In genomic region chr7:151954866-151955820, GRCh38 we compare ENCODE assay signal across 16 cellular contexts. TPM values are rescaled to one million over a fixed set of nuclear protein-coding genes. Genes with fewer than 3 reads are reported as not detected.
DNase-seq lines count a peak whose midpoint lies in the region; ATAC-seq and TF ChIP-seq lines count a peak whose summit lies in the region.
"Had no signal": no experiment of that assay in that cellular context is flagged by ENCODE, and none has a peak within 500 bp of the region (broad histone marks: within the 10 kb centered on the region; RNA-seq: fewer than 3 reads in every experiment).

No MANE protein-coding gene starts in this region.

- H2BK120ac ChIP-seq in trophoblast cell (ENCODE audit: insufficient read depth, low read length, poor library complexity): no peak overlapping the region

- intact Hi-C loops in esophagus muscularis mucosa (cut with DNase I) (no loop called here), left lung (cut with DNase I) (no loop called here)

- H3K18ac ChIP-seq in trophoblast cell (ENCODE audit: low read length): no peak overlapping the region

- H3K9me3 Mint-ChIP-seq in type B pancreatic cell: no peaks in the 10 kb centered on the region
- H3K9me3 Mint-ChIP-seq: activated T-helper 2 cell treated with anti-CD3 and anti-CD28 coated beads, Interferon-gamma antibody, Interleukin-2, Interleukin-4, amounts not matched to agents 10 μg/mL and 5 μg/mL and 100 μg/mL, durations not matched to agents 14 hours and 24 hours and 36 hours had no signal

- peaks cover 6% of the 10 kb centered on the region for H3K4me1 Mint-ChIP-seq in type B pancreatic cell (ENCODE audit: unreplicated experiment)

- H3K79me1 ChIP-seq in trophoblast cell (ENCODE audit: low read length): no peaks in the 10 kb centered on the region

- WGBS in esophagus muscularis mucosa: 72% methylated on average over 20 of the region's 20 CpGs
- 100% methylated on average over 2 of the region's 20 CpGs for WGBS in trophoblast cell (ENCODE audit: extremely low coverage, insufficient coverage, insufficient read length)

- H3K36me3 ChIP-seq in BE2C (no peaks in the 10 kb centered on the region), esophagus muscularis mucosa (no peaks in the 10 kb centered on the region), left lung (no peaks in the 10 kb centered on the region), Peyer's patch (no peaks in the 10 kb centered on the region), trophoblast cell (ENCODE audit: control insufficient read depth in 1 of 2, insufficient read depth in 2 of 2, low read length in 2 of 2) (no peaks in the 10 kb centered on the region)

- H3K27ac ChIP-seq in esophagus muscularis mucosa (replicated peaks in 1 of 4): peak overlapping the region in 2 of 4 donors; percentile 42 to 44
- H3K27ac ChIP-seq in left lung: peak overlapping the region; percentile 23 to 26
- no peak overlapping the region for H3K27ac ChIP-seq in Peyer's patch
- H3K27ac ChIP-seq in trophoblast cell (ENCODE audit: low read depth, low read length): no peak overlapping the region
- H3K27ac ChIP-seq: KMS-11 had no signal

- H3K27me3 ChIP-seq in BE2C (no peaks in the 10 kb centered on the region), esophagus muscularis mucosa (peaks cover 0 to 15% (median 0%) of the 10 kb centered on the region in 4 donors), left lung (no peaks in the 10 kb centered on the region), Peyer's patch (no peaks in the 10 kb centered on the region), trophoblast cell (ENCODE audit: insufficient read depth, low read length) (no peaks in the 10 kb centered on the region)

- no peak overlapping the region for H4K91ac ChIP-seq in trophoblast cell (ENCODE audit: low read depth, low read length)

- no peaks in the 10 kb centered on the region for H3K36me3 Mint-ChIP-seq in type B pancreatic cell

- H3K27ac Mint-ChIP-seq in type B pancreatic cell: no peak overlapping the region
- H3K27ac Mint-ChIP-seq: activated T-helper 2 cell treated with anti-CD3 and anti-CD28 coated beads, Interferon-gamma antibody, Interleukin-2, Interleukin-4, amounts not matched to agents 10 μg/mL and 5 μg/mL and 100 μg/mL, durations not matched to agents 14 hours and 24 hours and 36 hours; dendritic cell treated with granulocyte-macrophage colony-stimulating factor and Interleukin-4, amounts not matched to agents 40 ng/mL and 50 ng/mL, for 4 days had no signal

- no peak overlapping the region for H3K23ac ChIP-seq in trophoblast cell (ENCODE audit: low read length)

- H3K4me1 ChIP-seq in BE2C (no peaks in the 10 kb centered on the region), esophagus muscularis mucosa (no peaks in the 10 kb centered on the region), left lung (no peaks in the 10 kb centered on the region), Peyer's patch (no peaks in the 10 kb centered on the region), trophoblast cell (ENCODE audit: control insufficient read depth in 1 of 2, insufficient read depth in 2 of 2, low read length in 2 of 2) (no peaks in the 10 kb centered on the region)

- H3K27me3 Mint-ChIP-seq in type B pancreatic cell: peaks cover 16% of the 10 kb centered on the region

- H3K79me2 ChIP-seq in trophoblast cell (ENCODE audit: control insufficient read depth, insufficient read depth, low read length, poor library complexity): no peaks in the 10 kb centered on the region

- TF ChIP-seq CTCF in BE2C (IDR thresholded peaks at IDR 0.05; ENCODE audit: low read depth, low read length) (no peak), esophagus muscularis mucosa (IDR thresholded peaks at IDR 0.05) (no peak), left lung (IDR thresholded peaks at IDR 0.05) (no peak), type B pancreatic cell (conservative IDR thresholded peaks at IDR 0.05) (no peak), Peyer's patch (IDR thresholded peaks at IDR 0.05) (no peak)

- DNase-seq in BE2C: peak; percentile 70
- peak; percentile 91 for DNase-seq in esophagus muscularis mucosa (ENCODE audit: extremely low spot score)
- no peak for DNase-seq in left lung
- DNase-seq in skeletal muscle cell (ENCODE audit: low read depth): peak; percentile 52
- DNase-seq in type B pancreatic cell (ENCODE audit: extremely low spot score, unreplicated experiment): no peak
- no peak for DNase-seq in Peyer's patch
- DNase-seq in NCI-H187 (lab: John Stamatoyannopoulos, UW): no peak
- no peak for DNase-seq in trophoblast cell
- DNase-seq: anterior cingulate cortex, erythroblast, NCI-H1417, NCI-H226, nucleus accumbens had no signal

- no peak overlapping the region for H3K4me3 Mint-ChIP-seq in type B pancreatic cell
- H3K4me3 Mint-ChIP-seq: dendritic cell treated with granulocyte-macrophage colony-stimulating factor and Interleukin-4, amounts not matched to agents 40 ng/mL and 50 ng/mL, for 4 days had no signal

- H2AK5ac ChIP-seq in trophoblast cell (ENCODE audit: low read length): no peak overlapping the region

- no peak for TF ChIP-seq EP300 in esophagus muscularis mucosa (IDR thresholded peaks at IDR 0.05)

- H3K4me3 ChIP-seq in BE2C (ENCODE audit: low read depth, low read length): peak overlapping the region; percentile 62
- no peak overlapping the region for H3K4me3 ChIP-seq in esophagus muscularis mucosa
- H3K4me3 ChIP-seq in left lung: no peak overlapping the region
- H3K4me3 ChIP-seq in skeletal muscle cell (ENCODE audit: low read depth, low read length): no peak overlapping the region
- H3K4me3 ChIP-seq in Peyer's patch: no peak overlapping the region
- H3K4me3 ChIP-seq in trophoblast cell (ENCODE audit: low read depth, low read length): no peak overlapping the region

- H2AFZ ChIP-seq in trophoblast cell (ENCODE audit: insufficient read depth, low read length, poor library complexity): no peak overlapping the region

- no peak overlapping the region for H4K8ac ChIP-seq in trophoblast cell (ENCODE audit: low read depth, low read length)

- H3K9me3 ChIP-seq in BE2C: no peaks in the 10 kb centered on the region
- H3K9me3 ChIP-seq in esophagus muscularis mucosa: no peaks in the 10 kb centered on the region
- no peaks in the 10 kb centered on the region for H3K9me3 ChIP-seq in left lung
- no peaks in the 10 kb centered on the region for H3K9me3 ChIP-seq in Peyer's patch
- H3K9me3 ChIP-seq in trophoblast cell (ENCODE audit: insufficient read depth, low read depth, low read length): peaks cover 5% of the 10 kb centered on the region

- H3K14ac ChIP-seq in trophoblast cell (ENCODE audit: low read length): no peak overlapping the region

- H3K9ac ChIP-seq in trophoblast cell (ENCODE audit: low read length): no peak overlapping the region
- H3K9ac ChIP-seq: KMS-11 had no signal

- no peak overlapping the region for H4K12ac ChIP-seq in trophoblast cell (ENCODE audit: low read depth, low read length)

- no peak for ATAC-seq in left lung

- H3K4me2 ChIP-seq in trophoblast cell (ENCODE audit: low read length): no peak overlapping the region
- H3K4me2 ChIP-seq: KMS-11 had no signal

- H2BK5ac ChIP-seq in trophoblast cell (ENCODE audit: low read depth, low read length, poor library complexity): no peak overlapping the region

- H2BK12ac ChIP-seq in trophoblast cell (ENCODE audit: low read length): no peak overlapping the region

- no peak overlapping the region for H3K4ac ChIP-seq in trophoblast cell (ENCODE audit: low read depth, low read length)

- TF ChIP-seq POLR2A in esophagus muscularis mucosa (IDR thresholded peaks at IDR 0.05; ENCODE audit: low read depth) (no peak), Peyer's patch (IDR thresholded peaks at IDR 0.05) (no peak)

RNA-seq across cellular contexts. Expression of gene GALNTL5, which starts 1.1 kb away (rescaled TPM):
- not detected for polyA plus RNA-seq in BE2C (2012; ENCODE audit: insufficient read depth, insufficient read length, low read depth)
- total RNA-seq in esophagus muscularis mucosa: not detected
- total RNA-seq in left lung: not detected
- not detected in 2 replicates for total RNA-seq in type B pancreatic cell (ENCODE audit: low replicate concordance)
- not detected for total RNA-seq in Peyer's patch
- not detected in 2 replicates for polyA plus RNA-seq in trophoblast cell (2013)
- total RNA-seq: activated T-helper 2 cell treated with anti-CD3 and anti-CD28 coated beads, Interferon-gamma antibody, Interleukin-2, Interleukin-4, amounts not matched to agents 10 μg/mL and 5 μg/mL and 100 μg/mL, durations not matched to agents 14 hours and 24 hours and 36 hours had no signal

Comparison
In these comparisons a context has a peak if more than half of its experiments do, and no peak if none do; other contexts are left out.
1. DNase-seq: peak in BE2C (single experiment), esophagus muscularis mucosa (single experiment) and skeletal muscle cell (single experiment); none in left lung (0 of 2), type B pancreatic cell (single experiment), Peyer's patch (0 of 3), NCI-H187 (0 of 2) and trophoblast cell (0 of 2).
2. H3K27ac ChIP-seq: peak in left lung (2 of 2); none in Peyer's patch (0 of 4) and trophoblast cell (single experiment).